In the genomic region with DNA sequence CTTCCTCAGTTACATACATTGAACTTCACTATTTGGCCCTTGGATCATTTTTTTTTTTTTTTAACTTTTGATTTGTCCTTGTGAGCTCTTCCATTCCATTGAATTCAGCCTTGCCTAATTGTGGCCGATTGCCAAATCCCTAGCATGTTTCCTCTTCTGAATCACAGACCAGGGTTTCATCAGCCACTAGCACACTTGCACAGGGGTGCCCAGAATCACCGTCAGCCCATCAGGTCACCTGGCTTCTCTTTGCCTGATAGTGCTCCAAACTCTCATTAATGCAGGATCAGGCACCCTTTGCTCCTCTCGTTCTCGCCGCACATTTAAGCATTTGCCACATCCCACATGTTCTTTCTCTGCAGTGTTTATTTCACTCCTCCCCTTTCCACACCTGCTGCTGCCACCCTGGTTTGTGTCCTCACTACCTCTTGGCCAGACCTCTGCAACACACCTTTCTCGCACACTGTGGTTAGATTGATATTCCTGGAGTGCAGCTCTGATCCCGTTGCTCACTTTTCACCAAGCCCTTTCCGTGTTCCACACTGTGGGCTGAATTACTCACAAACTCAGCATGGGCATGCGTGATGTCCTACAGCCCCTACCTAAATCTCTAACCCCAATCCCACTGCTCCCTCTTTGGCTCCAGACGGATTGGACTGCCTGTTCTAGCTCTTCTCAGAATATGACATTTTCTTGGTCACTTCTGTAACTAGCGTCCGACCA, we compare ENCODE assay signal across 8 cellular contexts. TPM values are rescaled to one million over a fixed set of nuclear protein-coding genes. Genes with fewer than 3 reads are reported as not detected.
DNase-seq lines count a peak whose midpoint lies in the region; ATAC-seq and TF ChIP-seq lines count a peak whose summit lies in the region.

No MANE protein-coding gene starts in this region.

- intact Hi-C loops in mucosa of descending colon (cut with DNase I, micrococcal nuclease), result no loop called here

- no peaks in the 10 kb centered on the region for H3K27me3 ChIP-seq in ACC112 (ENCODE audit: insufficient read depth, low read length)

- no peak for DNase-seq in coronary artery (ENCODE audit: low spot score)
- peak in 2 of 3 donors; percentile 47 to 64 for DNase-seq in mucosa of descending colon
- DNase-seq in NCI-H146 treated with DMSO at 0.1 percent for 48 hours (lab: John Stamatoyannopoulos, UW; ENCODE audit: unreplicated experiment), result no peak
- DNase-seq in hippocampal formation (lab: John Stamatoyannopoulos, UW), result no peak
- DNase-seq in NCI-H1048 (lab: John Stamatoyannopoulos, UW), result no peak

- H3K4me1 ChIP-seq in ACC112 (ENCODE audit: control insufficient read depth, insufficient read depth, low read length, unreplicated experiment) (peaks cover 29% of the 10 kb centered on the region), mucosa of descending colon (ENCODE audit: low read depth) (peaks cover 65% of the 10 kb centered on the region)

- H3K4me3 ChIP-seq in ACC112 (ENCODE audit: low read depth, low read length) (peak overlapping the region; percentile 60), coronary artery (peak overlapping the region; percentile 54), mucosa of descending colon (no peak overlapping the region)

- TF ChIP-seq RAD21 in Ishikawa (IDR thresholded peaks at IDR 0.05; ENCODE audit: low read depth), result no peak

- no peaks in the 10 kb centered on the region for H3K9me3 ChIP-seq in mucosa of descending colon

- H3K79me2 ChIP-seq in ACC112 (ENCODE audit: control insufficient read depth, insufficient read depth, low read length, unreplicated experiment), result peaks cover 67% of the 10 kb centered on the region

- peak overlapping the region; percentile 61 for H2AFZ ChIP-seq in ACC112 (ENCODE audit: low read length, unreplicated experiment)

- H3K27ac ChIP-seq in ACC112 (ENCODE audit: low read depth, low read length), result peak overlapping the region; percentile 88
- peak overlapping the region in 1 of 2 donors; percentile 53 for H3K27ac ChIP-seq in coronary artery

- TF ChIP-seq CTCF in coronary artery (IDR thresholded peaks at IDR 0.05) (no peak), mucosa of descending colon (IDR thresholded peaks at IDR 0.05) (no peak)

- ATAC-seq in mucosa of descending colon, result peak; percentile 60
- ATAC-seq in HG03460 (IDR thresholded peaks at IDR 0.05; ENCODE audit: unreplicated experiment), result no peak

- no peak for TF ChIP-seq EP300 in Ishikawa (IDR thresholded peaks at IDR 0.05; ENCODE audit: borderline replicate concordance)

- peaks cover 24% of the 10 kb centered on the region for H3K36me3 ChIP-seq in ACC112 (ENCODE audit: insufficient read depth, low read length)
- no peaks in the 10 kb centered on the region for H3K36me3 ChIP-seq in mucosa of descending colon (ENCODE audit: low read depth)

TF ChIP-seq in Ishikawa, 13 proteins besides CTCF, POLR2A, EP300 and RAD21:
- peak; percentile 43; the same call in 1 of the 2 replicates for TF ChIP-seq NFIC (IDR thresholded peaks at IDR 0.05)
- TF ChIP-seq TCF12 (IDR thresholded peaks at IDR 0.05; ENCODE audit: low read depth), result no peak

RNA-seq across cellular contexts. Expression of a gene that starts 9.8 kb away (rescaled TPM):
- 100 to 1,000 TPM in 1 of 3 donors, 10 to 100 TPM in 2; 66.7 to 197 (median 74.9) TPM for total RNA-seq in mucosa of descending colon

Comparison
In these comparisons a context has a peak if more than half of its experiments do, and no peak if none do; other contexts are left out.
1. DNase-seq: peak in mucosa of descending colon (2 of 3); none in coronary artery (single experiment), NCI-H146 treated with DMSO at 0.1 percent for 48 hours (single experiment), hippocampal formation (0 of 2) and NCI-H1048 (single experiment).